ENCODE assay signal across 21 cellular contexts in genomic region chr12:115882941-115883340, GRCh38.
"Had no signal": no experiment of that assay in that cellular context is flagged by ENCODE, and none has a peak within 500 bp of the region (broad histone marks: within the 10 kb centered on the region; RNA-seq: fewer than 3 reads in every experiment).

No MANE protein-coding gene starts in this region.

- H3K27ac ChIP-seq: colonic mucosa, esophagus muscularis mucosa, foreskin keratinocyte, gastroesophageal sphincter, heart left ventricle, hepatocyte, left lung, lower lobe of right lung had no signal

- H3K4me1 ChIP-seq: colonic mucosa, esophagus muscularis mucosa, foreskin keratinocyte, gastroesophageal sphincter, heart left ventricle, left lung, lower lobe of right lung had no signal

- ATAC-seq: effector memory CD8-positive, alpha-beta T cell; foreskin keratinocyte; gastroesophageal sphincter; heart left ventricle; left colon; left lung; left ventricle myocardium superior; lower lobe of right lung; naive thymus-derived CD4-positive, alpha-beta T cell had no signal

- DNase-seq: colonic mucosa; cortex of kidney; effector CD8-positive, alpha-beta T cell; effector memory CD8-positive, alpha-beta T cell; foreskin keratinocyte; heart left ventricle; hypothalamus; immature natural killer cell; islet precursor cell; kidney; kidney glomerular epithelial cell; left colon; left lung; left ventricle myocardium superior; lower lobe of right lung; mesendoderm; midbrain; naive thymus-derived CD4-positive, alpha-beta T cell had no signal

- H3K9me3 ChIP-seq: colonic mucosa, esophagus muscularis mucosa, heart left ventricle, left lung, lower lobe of right lung had no signal

- H3K36me3 ChIP-seq: colonic mucosa, esophagus muscularis mucosa, gastroesophageal sphincter, heart left ventricle, left lung, lower lobe of right lung had no signal

- H3K4me3 ChIP-seq: colonic mucosa, esophagus muscularis mucosa, gastroesophageal sphincter, heart left ventricle, hepatocyte, left lung, lower lobe of right lung had no signal
